Comparison of ENCODE assay signal across 8 cellular contexts in the genomic region with DNA sequence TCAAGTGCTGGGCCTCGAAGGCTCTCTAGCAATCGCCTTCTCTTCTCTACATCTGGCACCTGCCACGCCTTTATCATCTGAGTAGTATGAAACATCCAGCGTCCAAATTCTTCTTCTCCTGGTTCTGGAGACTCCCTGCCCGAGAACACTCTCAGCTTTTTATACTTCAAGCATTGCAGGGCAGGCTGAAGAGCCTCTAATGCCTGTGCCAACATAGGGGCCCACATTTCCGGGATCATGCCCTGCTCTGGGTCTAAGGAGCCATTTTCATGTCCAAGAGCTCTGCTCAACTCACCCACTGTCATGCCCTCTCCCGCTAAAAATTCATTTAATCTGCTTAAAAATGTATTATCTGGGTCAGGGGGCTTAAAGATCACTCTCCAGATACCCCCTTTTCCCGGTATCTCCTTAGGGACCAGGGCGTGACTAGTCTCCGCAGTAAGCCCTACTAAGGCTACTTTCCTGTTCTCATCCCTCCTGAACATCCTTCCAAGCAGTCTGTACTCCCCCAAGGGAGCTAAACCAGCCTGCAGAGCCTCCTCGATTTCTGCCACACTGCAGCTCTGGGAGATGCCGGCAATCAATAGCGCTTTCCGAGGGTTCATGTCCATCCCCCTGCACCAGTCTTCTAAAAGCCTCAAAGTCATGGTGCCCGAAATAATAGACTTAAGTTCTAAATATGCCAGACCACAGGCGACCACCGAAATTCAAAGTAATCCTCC. TPM values are rescaled to one million over a fixed set of nuclear protein-coding genes. Genes with fewer than 3 reads are reported as not detected.
A peak's percentile ranks its signal among the peaks of the same experiment; 100 is the strongest.
DNase-seq lines count a peak whose midpoint lies in the region; ATAC-seq and TF ChIP-seq lines count a peak whose summit lies in the region.

No MANE protein-coding gene starts in this region.

- no peak for ATAC-seq in activated naive CD8-positive, alpha-beta T cell treated with anti-CD3 and anti-CD28 coated beads, Interleukin-2, amount 10 ng/mL, durations not matched to agents 7 days and 5 days (ENCODE audit: low read depth)
- ATAC-seq in thoracic aorta (ENCODE audit: insufficient number of reproducible peaks, low FRiP score, low read depth) = no peak

- H3K9me3 Mint-ChIP-seq in activated CD4-positive, alpha-beta T cell treated with anti-CD3 and anti-CD28 coated beads, Interleukin-2, amount 10 ng/mL, durations not matched to agents 7 days and 5 days = no peaks in the 10 kb centered on the region
- no peaks in the 10 kb centered on the region for H3K9me3 Mint-ChIP-seq in activated naive CD8-positive, alpha-beta T cell treated with anti-CD3 and anti-CD28 coated beads, Interleukin-2, amount 10 ng/mL, durations not matched to agents 7 days and 5 days

- peak; percentile 14 for DNase-seq in activated CD4-positive, alpha-beta T cell treated with anti-CD3 and anti-CD28 coated beads, Interleukin-2, amount 10 ng/mL, durations not matched to agents 7 days and 5 days
- DNase-seq in activated CD4-positive, alpha-beta T cell treated with anti-CD3 and anti-CD28 coated beads for 1 hour = no peak
- no peak for DNase-seq in activated naive CD8-positive, alpha-beta T cell treated with anti-CD3 and anti-CD28 coated beads, Interleukin-2, amount 10 ng/mL, durations not matched to agents 7 days and 5 days
- peak; percentile 8 for DNase-seq in kidney tubule cell (ENCODE audit: low spot score)
- DNase-seq in thoracic aorta (ENCODE audit: low spot score) = no peak
- DNase-seq in GM10248 (ENCODE audit: extremely low spot score) = no peak
- DNase-seq in NCI-H1048 (lab: John Stamatoyannopoulos, UW) = no peak
- no peak for DNase-seq in SW 1271 (lab: John Stamatoyannopoulos, UW)

- POLR2A ChIA-PET in activated CD4-positive, alpha-beta T cell treated with anti-CD3 and anti-CD28 coated beads, Interleukin-2, amount 10 ng/mL, durations not matched to agents 7 days and 5 days (lab: Charles Lee) = interaction anchor here (0.5 kb wide), 1 partner anchor 13 kb away, joined by 5 read pairs; no protein-coding TSS in a partner anchor
- POLR2A ChIA-PET in activated naive CD8-positive, alpha-beta T cell treated with anti-CD3 and anti-CD28 coated beads, Interleukin-2, amount 10 ng/mL, durations not matched to agents 7 days and 5 days (lab: Charles Lee) = interaction anchor here (1.0 to 3.9 kb wide), 7 partner anchors 9 to 117 kb away, joined by 3 to 64 read pairs (median 5); partner anchors contain the start of genes GON7 and UBR7
- POLR2A ChIA-PET in GM10248 (lab: Yijun Ruan, JAX) = no interaction called here

- peaks cover 34% of the 10 kb centered on the region for H3K4me1 Mint-ChIP-seq in activated CD4-positive, alpha-beta T cell treated with anti-CD3 and anti-CD28 coated beads, Interleukin-2, amount 10 ng/mL, durations not matched to agents 7 days and 5 days
- peaks cover 24% of the 10 kb centered on the region for H3K4me1 Mint-ChIP-seq in activated naive CD8-positive, alpha-beta T cell treated with anti-CD3 and anti-CD28 coated beads, Interleukin-2, amount 10 ng/mL, durations not matched to agents 7 days and 5 days

- H3K4me3 ChIP-seq in thoracic aorta = peak overlapping the region; percentile 99

- no peaks in the 10 kb centered on the region for H3K27me3 Mint-ChIP-seq in activated CD4-positive, alpha-beta T cell treated with anti-CD3 and anti-CD28 coated beads, Interleukin-2, amount 10 ng/mL, durations not matched to agents 7 days and 5 days
- H3K27me3 Mint-ChIP-seq in activated naive CD8-positive, alpha-beta T cell treated with anti-CD3 and anti-CD28 coated beads, Interleukin-2, amount 10 ng/mL, durations not matched to agents 7 days and 5 days = no peaks in the 10 kb centered on the region

- no peak for TF ChIP-seq CTCF in thoracic aorta (IDR thresholded peaks at IDR 0.05)
- no peak for TF ChIP-seq CTCF in GM10248 (IDR thresholded peaks at IDR 0.05; ENCODE audit: control extremely low read depth, extremely low read depth, low read depth, missing control alignments)

- H3K9me3 ChIP-seq in thoracic aorta = no peaks in the 10 kb centered on the region

- H3K36me3 ChIP-seq in thoracic aorta = no peaks in the 10 kb centered on the region

- CTCF ChIA-PET in activated CD4-positive, alpha-beta T cell treated with anti-CD3 and anti-CD28 coated beads, Interleukin-2, amount 10 ng/mL, durations not matched to agents 7 days and 5 days (lab: Charles Lee) = interaction anchor here (0.5 to 3.2 kb wide), 7 partner anchors 10 to 70 kb away, joined by 3 to 13 read pairs (median 4); no protein-coding TSS in a partner anchor
- CTCF ChIA-PET in GM10248 (lab: Yijun Ruan, JAX) = interaction anchor here (1.3 to 3.2 kb wide), 6 partner anchors 10 to 232 kb away, joined by 4 to 21 read pairs (median 8); partner anchors contain the start of genes GON7 and UBR7

- peak overlapping the region; percentile 85 for H3K4me3 Mint-ChIP-seq in activated CD4-positive, alpha-beta T cell treated with anti-CD3 and anti-CD28 coated beads, Interleukin-2, amount 10 ng/mL, durations not matched to agents 7 days and 5 days
- peak overlapping the region; percentile 97 for H3K4me3 Mint-ChIP-seq in activated naive CD8-positive, alpha-beta T cell treated with anti-CD3 and anti-CD28 coated beads, Interleukin-2, amount 10 ng/mL, durations not matched to agents 7 days and 5 days

- H3K27ac Mint-ChIP-seq in activated CD4-positive, alpha-beta T cell treated with anti-CD3 and anti-CD28 coated beads, Interleukin-2, amount 10 ng/mL, durations not matched to agents 7 days and 5 days = peak overlapping the region; percentile 88
- peak overlapping the region; percentile 92 for H3K27ac Mint-ChIP-seq in activated naive CD8-positive, alpha-beta T cell treated with anti-CD3 and anti-CD28 coated beads, Interleukin-2, amount 10 ng/mL, durations not matched to agents 7 days and 5 days

- H3K36me3 Mint-ChIP-seq in activated CD4-positive, alpha-beta T cell treated with anti-CD3 and anti-CD28 coated beads, Interleukin-2, amount 10 ng/mL, durations not matched to agents 7 days and 5 days (ENCODE audit: low read depth) = peaks cover 31% of the 10 kb centered on the region
- peaks cover 13% of the 10 kb centered on the region for H3K36me3 Mint-ChIP-seq in activated naive CD8-positive, alpha-beta T cell treated with anti-CD3 and anti-CD28 coated beads, Interleukin-2, amount 10 ng/mL, durations not matched to agents 7 days and 5 days

- H3K27me3 ChIP-seq in thoracic aorta (replicated peaks; ENCODE audit: insufficient read depth) = no peaks in the 10 kb centered on the region

- peak overlapping the region; percentile 97 to 98 for H3K27ac ChIP-seq in thoracic aorta

- H3K4me1 ChIP-seq in thoracic aorta (ENCODE audit: control insufficient read depth in 1 of 2, low read depth in 2 of 2) = peaks cover 9 to 24% of the 10 kb centered on the region in 2 donors

RNA-seq across cellular contexts. Expression of gene MOAP1, which starts 0.9 kb away (rescaled TPM):
- total RNA-seq in activated CD4-positive, alpha-beta T cell treated with anti-CD3 and anti-CD28 coated beads, Interleukin-2, amount 10 ng/mL, durations not matched to agents 7 days and 5 days = 10 to 100 TPM; 23.3 to 25.3 TPM
- 10 to 100 TPM; 31.6 TPM for total RNA-seq in activated naive CD8-positive, alpha-beta T cell treated with anti-CD3 and anti-CD28 coated beads, Interleukin-2, amount 10 ng/mL, durations not matched to agents 7 days and 5 days
- 10 to 100 TPM; 26.0 to 28.6 TPM for total RNA-seq in thoracic aorta

RNA-seq across cellular contexts. Expression of gene LYSET, which starts 1.4 kb away (rescaled TPM):
- total RNA-seq in activated CD4-positive, alpha-beta T cell treated with anti-CD3 and anti-CD28 coated beads, Interleukin-2, amount 10 ng/mL, durations not matched to agents 7 days and 5 days = 10 to 100 TPM; 10.8 to 11.0 TPM
- 10 to 100 TPM; 11.9 to 12.7 TPM for total RNA-seq in activated naive CD8-positive, alpha-beta T cell treated with anti-CD3 and anti-CD28 coated beads, Interleukin-2, amount 10 ng/mL, durations not matched to agents 7 days and 5 days
- total RNA-seq in thoracic aorta = 1 to 10 TPM; 3.2 to 5.2 TPM

RNA-seq across cellular contexts. Expression of gene GON7, which starts 23.1 kb away (rescaled TPM):
- 10 to 100 TPM; 17.9 to 20.4 TPM for total RNA-seq in activated CD4-positive, alpha-beta T cell treated with anti-CD3 and anti-CD28 coated beads, Interleukin-2, amount 10 ng/mL, durations not matched to agents 7 days and 5 days
- 10 to 100 TPM; 17.3 to 17.7 TPM for total RNA-seq in activated naive CD8-positive, alpha-beta T cell treated with anti-CD3 and anti-CD28 coated beads, Interleukin-2, amount 10 ng/mL, durations not matched to agents 7 days and 5 days
- 1 to 10 TPM; 3.1 to 3.2 TPM for total RNA-seq in thoracic aorta

RNA-seq across cellular contexts. Expression of gene UBR7, which starts 23.3 kb away (rescaled TPM):
- 10 to 100 TPM; 43.5 to 45.8 TPM for total RNA-seq in activated CD4-positive, alpha-beta T cell treated with anti-CD3 and anti-CD28 coated beads, Interleukin-2, amount 10 ng/mL, durations not matched to agents 7 days and 5 days
- total RNA-seq in activated naive CD8-positive, alpha-beta T cell treated with anti-CD3 and anti-CD28 coated beads, Interleukin-2, amount 10 ng/mL, durations not matched to agents 7 days and 5 days = 10 to 100 TPM; 36.7 to 38.5 TPM
- total RNA-seq in thoracic aorta = 10 to 100 TPM; 24.1 to 28.1 TPM

Comparison
In these comparisons a context has a peak if more than half of its experiments do, and no peak if none do; other contexts are left out.
1. DNase-seq: peak in activated CD4-positive, alpha-beta T cell treated with anti-CD3 and anti-CD28 coated beads, Interleukin-2, amount 10 ng/mL, durations not matched to agents 7 days and 5 days (single experiment) and kidney tubule cell (single experiment); none in activated CD4-positive, alpha-beta T cell treated with anti-CD3 and anti-CD28 coated beads for 1 hour (single experiment), activated naive CD8-positive, alpha-beta T cell treated with anti-CD3 and anti-CD28 coated beads, Interleukin-2, amount 10 ng/mL, durations not matched to agents 7 days and 5 days (single experiment), thoracic aorta (single experiment), GM10248 (single experiment), NCI-H1048 (single experiment) and SW 1271 (0 of 2).
2. RNA of gene GON7, which starts 23.1 kb away (total RNA-seq): 17.9 to 20.4 TPM in activated CD4-positive, alpha-beta T cell treated with anti-CD3 and anti-CD28 coated beads, Interleukin-2, amount 10 ng/mL, durations not matched to agents 7 days and 5 days and 17.3 to 17.7 TPM in activated naive CD8-positive, alpha-beta T cell treated with anti-CD3 and anti-CD28 coated beads, Interleukin-2, amount 10 ng/mL, durations not matched to agents 7 days and 5 days; 3.1 to 3.2 TPM in thoracic aorta; every median in the first group is over 4 times any median in the second.